ENCODE assay signal across 12 cellular contexts in genomic region chr12:56985714-56986113, GRCh38. TPM values are rescaled to one million over a fixed set of nuclear protein-coding genes. Genes with fewer than 3 reads are reported as not detected.
DNase-seq lines count a peak whose midpoint lies in the region; ATAC-seq and TF ChIP-seq lines count a peak whose summit lies in the region.
"Not testable (repeated sequence)": the region's sequence is repeated elsewhere in the genome, so short reads cannot be mapped to it uniquely, and the experiment has no call there.
"Had no signal": no experiment of that assay in that cellular context is flagged by ENCODE, and none has a peak within 500 bp of the region (broad histone marks: within the 10 kb centered on the region; RNA-seq: fewer than 3 reads in every experiment).

No MANE protein-coding gene starts in this region.

- not testable (repeated sequence) for H3K27me3 ChIP-seq in Panc1 (ENCODE audit: control insufficient read depth, insufficient read depth, low read length)

- not testable (repeated sequence) for H3K4me3 ChIP-seq in Panc1 (ENCODE audit: low read depth in 2 of 2, low read length in 2 of 2)

- in situ Hi-C loops in Panc1 (cut with HindIII; ENCODE audit: low pct_unique_long_range_greater_than_20kb, low sequenced_read_pairs); T47D (cut with HindIII; ENCODE audit: low pct_unique_long_range_greater_than_20kb, low sequenced_read_pairs): not testable (repeated sequence)

- peak; percentile 54 for DNase-seq in EL
- peak; percentile 83 for DNase-seq in M059J (ENCODE audit: low read depth)
- DNase-seq in Panc1 (ENCODE audit: low read depth, low spot score): peak; percentile 13
- DNase-seq in activated CD4-positive, alpha-beta T cell treated with anti-CD3 and anti-CD28 coated beads, Interleukin-2, amount 10 ng/mL, durations not matched to agents 24 days and 14 days: peak; percentile 57
- DNase-seq in T47D (ENCODE audit: low read depth in 1 of 2, low spot score in 1 of 2): peak; percentile 49 to 91
- DNase-seq in glomerular visceral epithelial cell (ENCODE audit: extremely low spot score): peak; percentile 73
- peak; percentile 75 for DNase-seq in mucosa of gallbladder (ENCODE audit: low spot score)
- DNase-seq in type B pancreatic cell (ENCODE audit: extremely low spot score, unreplicated experiment): peak; percentile 62

- H3K27ac ChIP-seq in Panc1 (ENCODE audit: low read length): not testable (repeated sequence)

- H3K9me3 Mint-ChIP-seq in activated CD4-positive, alpha-beta T cell treated with anti-CD3 and anti-CD28 coated beads, Interleukin-2, amount 10 ng/mL, durations not matched to agents 24 days and 14 days; type B pancreatic cell: not testable (repeated sequence)

- not testable (repeated sequence) for H3K4me3 Mint-ChIP-seq in activated CD4-positive, alpha-beta T cell treated with anti-CD3 and anti-CD28 coated beads, Interleukin-2, amount 10 ng/mL, durations not matched to agents 24 days and 14 days; type B pancreatic cell

- intact Hi-C loops in Panc1 (cut with micrococcal nuclease; ENCODE audit: unreplicated experiment): loop anchor here (2.0 to 5.0 kb wide), 2 partner anchors 143 to 227 kb away; no protein-coding TSS in a partner anchor
- intact Hi-C loops in activated CD4-positive, alpha-beta T cell treated with anti-CD3 and anti-CD28 coated beads, Interleukin-2, amount 10 ng/mL, durations not matched to agents 24 days and 14 days (cut with micrococcal nuclease): not testable (repeated sequence)

- H3K9me3 ChIP-seq in Panc1 (ENCODE audit: control insufficient read depth, insufficient read depth, low read depth, low read length): not testable (repeated sequence)

- CTCF ChIA-PET in Panc1 (lab: Charles Lee): interaction anchor here (0.5 to 0.6 kb wide), 4 partner anchors 32 to 229 kb away, joined by 3 to 8 read pairs (median 5); no protein-coding TSS in a partner anchor

- peaks cover 14% of the 10 kb centered on the region for H3K4me1 Mint-ChIP-seq in activated CD4-positive, alpha-beta T cell treated with anti-CD3 and anti-CD28 coated beads, Interleukin-2, amount 10 ng/mL, durations not matched to agents 24 days and 14 days
- H3K4me1 Mint-ChIP-seq in type B pancreatic cell (ENCODE audit: unreplicated experiment): not testable (repeated sequence)

- BruUV-seq in Panc1 (replicated peaks; lab: Mats Ljungman, UMichigan): not testable (repeated sequence)

- POLR2A ChIA-PET in Panc1 (lab: Charles Lee): not testable (repeated sequence)

- TF ChIP-seq CTCF in Panc1 (IDR thresholded peaks at IDR 0.05); type B pancreatic cell (conservative IDR thresholded peaks at IDR 0.05): not testable (repeated sequence)

- H3K27ac Mint-ChIP-seq in activated CD4-positive, alpha-beta T cell treated with anti-CD3 and anti-CD28 coated beads, Interleukin-2, amount 10 ng/mL, durations not matched to agents 24 days and 14 days: not testable (repeated sequence)
- H3K27ac Mint-ChIP-seq in type B pancreatic cell: peak overlapping the region; percentile 88

- not testable (repeated sequence) for H3K4me1 ChIP-seq in Panc1 (ENCODE audit: control insufficient read depth, insufficient read depth, low read length)

- H3K36me3 Mint-ChIP-seq in activated CD4-positive, alpha-beta T cell treated with anti-CD3 and anti-CD28 coated beads, Interleukin-2, amount 10 ng/mL, durations not matched to agents 24 days and 14 days (ENCODE audit: low read depth); type B pancreatic cell: not testable (repeated sequence)

- not testable (repeated sequence) for H3K36me3 ChIP-seq in Panc1 (ENCODE audit: control insufficient read depth, insufficient read depth, low read length)

- not testable (repeated sequence) for H3K27me3 Mint-ChIP-seq in activated CD4-positive, alpha-beta T cell treated with anti-CD3 and anti-CD28 coated beads, Interleukin-2, amount 10 ng/mL, durations not matched to agents 24 days and 14 days; type B pancreatic cell

- peak; percentile 82 for ATAC-seq in Panc1

RNA-seq across cellular contexts. Expression of gene ZBTB39, which starts 20.6 kb away (rescaled TPM):
- 3.3 TPM in 2 replicates for total RNA-seq in M059J (2014; rRNA removed; shearing (Covaris generic))
- total RNA-seq in Panc1 (2021; ENCODE audit: unreplicated experiment) (5.8 TPM), mucosa of gallbladder (5.7 TPM), type B pancreatic cell (ENCODE audit: low replicate concordance) (13.2 and 18.1 TPM in 2 replicates)
- polyA plus RNA-seq in Panc1 (2012; ENCODE audit: insufficient read length): 3.0 TPM
- 11.0 TPM in 2 replicates for total RNA-seq in activated CD4-positive, alpha-beta T cell treated with anti-CD3 and anti-CD28 coated beads, Interleukin-2, amount 10 ng/mL, durations not matched to agents 24 days and 14 days

RNA-seq across cellular contexts. Expression of gene RDH16, which starts 28.3 kb away (rescaled TPM):
- total RNA-seq in M059J (2014; rRNA removed; shearing (Covaris generic)): not detected in 2 replicates
- total RNA-seq in Panc1 (2021; ENCODE audit: unreplicated experiment): 0.08 TPM
- polyA plus RNA-seq in Panc1 (2012; ENCODE audit: insufficient read length): 0.19 TPM
- 0.38 and 0.42 TPM in 2 replicates for total RNA-seq in activated CD4-positive, alpha-beta T cell treated with anti-CD3 and anti-CD28 coated beads, Interleukin-2, amount 10 ng/mL, durations not matched to agents 24 days and 14 days
- 0.52 TPM for total RNA-seq in mucosa of gallbladder
- 0.43 and 0.68 TPM in 2 replicates for total RNA-seq in type B pancreatic cell (ENCODE audit: low replicate concordance)

RNA-seq across cellular contexts. Expression of gene TAC3, which starts 30.6 kb away (rescaled TPM):
- total RNA-seq in M059J (2014; rRNA removed; shearing (Covaris generic)): not detected in 2 replicates
- total RNA-seq in Panc1 (2021; ENCODE audit: unreplicated experiment): not detected
- 0.50 TPM for polyA plus RNA-seq in Panc1 (2012; ENCODE audit: insufficient read length)
- total RNA-seq in activated CD4-positive, alpha-beta T cell treated with anti-CD3 and anti-CD28 coated beads, Interleukin-2, amount 10 ng/mL, durations not matched to agents 24 days and 14 days: 0.57 TPM in 1 of 2 replicates, not detected in the other
- total RNA-seq in mucosa of gallbladder: 0.52 TPM
- total RNA-seq in type B pancreatic cell (ENCODE audit: low replicate concordance): 2.9 and 3.1 TPM in 2 replicates
- total RNA-seq: left ventricle myocardium inferior, OCI-LY7, thoracic aorta had no signal

RNA-seq across cellular contexts. Expression of gene SDR9C7, which starts 51.5 kb away (rescaled TPM):
- not detected in 2 replicates for total RNA-seq in M059J (2014; rRNA removed; shearing (Covaris generic))
- total RNA-seq in Panc1 (2021; ENCODE audit: unreplicated experiment) (not detected), mucosa of gallbladder (not detected), type B pancreatic cell (ENCODE audit: low replicate concordance) (0.22 and 0.26 TPM in 2 replicates)
- not detected for polyA plus RNA-seq in Panc1 (2012; ENCODE audit: insufficient read length)
- not detected in 2 replicates for total RNA-seq in activated CD4-positive, alpha-beta T cell treated with anti-CD3 and anti-CD28 coated beads, Interleukin-2, amount 10 ng/mL, durations not matched to agents 24 days and 14 days
- total RNA-seq: activated naive CD8-positive, alpha-beta T cell treated with anti-CD3 and anti-CD28 coated beads, Interleukin-2, amount 10 ng/mL, durations not matched to agents 7 days and 5 days; left ventricle myocardium inferior; OCI-LY7 had no signal

Comparison
In these comparisons a context has a peak if more than half of its experiments do, and no peak if none do; other contexts are left out.
1. DNase-seq: peak in every context shown above with its lines; median percentile 83 in M059J; 75 in mucosa of gallbladder; 73 in glomerular visceral epithelial cell; 70 in T47D; 62 in type B pancreatic cell; 57 in activated CD4-positive, alpha-beta T cell treated with anti-CD3 and anti-CD28 coated beads, Interleukin-2, amount 10 ng/mL, durations not matched to agents 24 days and 14 days; 54 in EL; 13 in Panc1.